In the genomic region with DNA sequence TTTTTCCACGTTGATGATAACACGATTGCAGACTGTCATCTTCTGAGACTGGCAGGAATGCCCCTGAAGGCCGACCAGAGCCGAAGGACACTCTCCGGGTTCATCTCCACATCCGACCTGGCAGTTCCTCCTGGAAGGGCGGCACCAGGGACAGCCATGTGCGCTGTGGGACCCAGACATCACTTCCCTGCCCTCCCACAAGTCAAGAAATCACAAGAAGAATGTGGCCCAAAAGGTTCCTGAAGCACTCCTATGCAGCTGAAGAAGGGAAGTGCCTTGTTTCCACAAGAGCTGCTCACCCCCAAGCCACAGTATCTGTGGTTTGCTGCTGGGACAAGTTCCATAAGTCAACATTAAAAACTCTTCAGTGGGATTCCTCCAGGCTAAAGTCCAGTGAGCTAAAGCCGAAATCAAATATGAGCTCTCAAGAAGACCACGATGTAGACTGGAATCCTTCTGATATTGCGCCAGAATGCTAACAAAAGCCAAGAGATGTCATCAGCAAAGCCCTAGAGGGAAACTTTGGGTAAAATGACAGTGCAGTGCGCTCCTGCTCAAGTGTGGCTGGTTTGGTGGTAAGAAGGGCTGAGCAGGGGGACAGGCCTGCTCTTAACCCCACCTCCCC, we compare ENCODE assay signal across 9 cellular contexts. TPM values are rescaled to one million over a fixed set of nuclear protein-coding genes. Genes with fewer than 3 reads are reported as not detected.
A peak's percentile ranks its signal among the peaks of the same experiment; 100 is the strongest.
DNase-seq lines count a peak whose midpoint lies in the region; ATAC-seq, FAIRE-seq and TF ChIP-seq lines count a peak whose summit lies in the region.
"Had no signal": no experiment of that assay in that cellular context is flagged by ENCODE, and none has a peak within 500 bp of the region (broad histone marks: within the 10 kb centered on the region; RNA-seq: fewer than 3 reads in every experiment).

No MANE protein-coding gene starts in this region.

- FAIRE-seq in GM12891 (lab: Jason Lieb, UNC) (peak; percentile 9), frontal cortex (lab: Jason Lieb, UNC) (no peak)

- no peak for ATAC-seq in HG03097 (IDR thresholded peaks at IDR 0.05; ENCODE audit: low FRiP score, unreplicated experiment)
- ATAC-seq in GM18907 (IDR thresholded peaks at IDR 0.05; ENCODE audit: unreplicated experiment) = no peak

- H3K27ac ChIP-seq in VCaP = peak overlapping the region; percentile 97
- peak overlapping the region; percentile 94 for H3K27ac ChIP-seq in hepatocyte
- peak overlapping the region; percentile 85 to 96 (median 93) for H3K27ac ChIP-seq in stomach

- intact Hi-C loops in stomach (cut with DNase I; ENCODE audit: low total_unique reads) = no loop called here

- TF ChIP-seq EP300 in stomach (IDR thresholded peaks at IDR 0.05) = no peak

- H3K4me2 ChIP-seq in hepatocyte = peak overlapping the region; percentile 69

- peaks cover 89% of the 10 kb centered on the region for H3K79me2 ChIP-seq in hepatocyte

- H3K4me3 ChIP-seq in hepatocyte = no peak overlapping the region
- H3K4me3 ChIP-seq in stomach = peak overlapping the region; percentile 25 to 36 (median 32)

- 61% methylated on average over 12 of the region's 12 CpGs for WGBS in hepatocyte (ENCODE audit: low lambda C conversion rate, missing lambda C conversion rate)
- WGBS in stomach, 5 donors = 62 to 70% (median 68%) methylated on average over 12 of the region's 12 CpGs

- H3K36me3 ChIP-seq in hepatocyte (replicated peaks; ENCODE audit: insufficient read depth, low read depth) (no peaks in the 10 kb centered on the region), stomach (no peaks in the 10 kb centered on the region)

- DNase-seq in GM12891 (ENCODE audit: insufficient read length, low spot score) = no peak
- no peak for DNase-seq in hepatocyte (ENCODE audit: low spot score)
- DNase-seq in stomach = peak; percentile 25
- no peak for DNase-seq in activated T-cell treated with anti-CD3 and anti-CD28 coated beads, Interleukin-2, amount 50 U/mL, for 1 hour
- no peak for DNase-seq in frontal cortex (ENCODE audit: low spot score in 2 of 2)
- DNase-seq: NCI-H187 had no signal

- H3K4me1 ChIP-seq in hepatocyte (ENCODE audit: insufficient read depth) (peaks cover 59% of the 10 kb centered on the region), stomach (peaks cover 69 to 92% (median 79%) of the 10 kb centered on the region in 4 donors)

- H3K27me3 ChIP-seq in hepatocyte = no peaks in the 10 kb centered on the region
- H3K27me3 ChIP-seq in stomach = no peaks in the 10 kb centered on the region

- TF ChIP-seq CTCF in VCaP (conservative IDR thresholded peaks at IDR 0.05) (no peak), hepatocyte (IDR thresholded peaks at IDR 0.05; ENCODE audit: poor library complexity) (no peak), stomach (IDR thresholded peaks at IDR 0.05) (no peak)

- no peak for TF ChIP-seq POLR2A in GM12891 (IDR thresholded peaks at IDR 0.05; ENCODE audit: low read depth, low read length)
- no peak for TF ChIP-seq POLR2A in stomach (IDR thresholded peaks at IDR 0.05)

- no peak overlapping the region for H2AFZ ChIP-seq in hepatocyte

- H4K20me1 ChIP-seq in hepatocyte (ENCODE audit: insufficient read depth, poor library complexity, severe bottlenecking) = peaks cover 7% of the 10 kb centered on the region

- H3K9me3 ChIP-seq in hepatocyte (ENCODE audit: low read depth) = no peaks in the 10 kb centered on the region
- no peaks in the 10 kb centered on the region for H3K9me3 ChIP-seq in stomach

- no peaks in the 10 kb centered on the region for H3K9me2 ChIP-seq in hepatocyte (replicated peaks; ENCODE audit: insufficient read depth)

TF ChIP-seq in GM12891, 5 proteins besides CTCF, POLR2A, EP300 and RAD21:
- TF ChIP-seq SPI1 (IDR thresholded peaks at IDR 0.05; ENCODE audit: low read depth, low read length) = peak; percentile 20; the same call in 1 of the 2 replicates
- no peak for TF ChIP-seq PAX5 (IDR thresholded peaks at IDR 0.05; ENCODE audit: insufficient read depth, low read length, severe bottlenecking)
- TF ChIP-seq TAF1 (IDR thresholded peaks at IDR 0.05; ENCODE audit: low read depth, low read length) = no peak
TF ChIP-seq in GM12891: peak in this region for 1.

RNA-seq across cellular contexts. Expression of a gene that starts 21.2 kb away (rescaled TPM):
- polyA plus RNA-seq in GM12891 (2012; ENCODE audit: low read depth, missing spikeins) = 58.1 TPM
- total RNA-seq in hepatocyte (77.7 and 87.4 TPM in 2 replicates), stomach (100 to 1,000 TPM in 2 of 5 donors, 10 to 100 TPM in 3; 69.8 to 154 (median 87.9) TPM), frontal cortex (24.5 TPM)
- polyA plus RNA-seq in hepatocyte (85.5 and 86.3 TPM in 2 replicates), stomach (10 to 100 TPM; 24.9 to 44.0 (median 34.7) TPM)
